11 cellular contexts compared by ENCODE assay signal in genomic region chr2:238728322-238729260, GRCh38.
DNase-seq lines count a peak whose midpoint lies in the region; ATAC-seq, FAIRE-seq and TF ChIP-seq lines count a peak whose summit lies in the region.
"Had no signal": no experiment of that assay in that cellular context is flagged by ENCODE, and none has a peak within 500 bp of the region (broad histone marks: within the 10 kb centered on the region; RNA-seq: fewer than 3 reads in every experiment).

No MANE protein-coding gene starts in this region.

- no peak for ATAC-seq in GM21381 (IDR thresholded peaks at IDR 0.05; ENCODE audit: unreplicated experiment)
- ATAC-seq in HG03439 (IDR thresholded peaks at IDR 0.05; ENCODE audit: unreplicated experiment), result no peak
- ATAC-seq: stimulated activated naive B cell treated with anti-CD40 and anti-IgM and Interleukin-4, amounts not matched to agents 10 μg/mL and 1 μg/mL and 100 μg/mL, for 72 hours had no signal

- H3K27me3 ChIP-seq in GM23248 (replicated peaks; ENCODE audit: insufficient read depth) (no peaks in the 10 kb centered on the region), bronchial epithelial cell (ENCODE audit: control insufficient read depth, insufficient read depth, low read length) (peaks cover 4% of the 10 kb centered on the region), smooth muscle cell (ENCODE audit: low read depth) (peaks cover 12% of the 10 kb centered on the region)

- H3K9ac ChIP-seq in GM23248, result peak overlapping the region; percentile 89
- H3K9ac ChIP-seq in smooth muscle cell (ENCODE audit: low read depth), result no peak overlapping the region

- FAIRE-seq in bronchial epithelial cell (lab: Jason Lieb, UNC), result no peak

- WGBS in GM23248 (ENCODE audit: low coverage in 1 of 2, low lambda C conversion rate in 2 of 2, missing lambda C conversion rate in 2 of 2), 2 experiments, result 0 to 2% methylated on average over 14 of the region's 14 CpGs
- 38% methylated on average over 14 of the region's 14 CpGs for WGBS in smooth muscle cell (ENCODE audit: low lambda C conversion rate)

- H3K4me2 ChIP-seq in GM23248 (ENCODE audit: unreplicated experiment), result peak overlapping the region; percentile 87
- H3K4me2 ChIP-seq in smooth muscle cell, result peak overlapping the region; percentile 76

- H3F3A ChIP-seq in GM23248 (ENCODE audit: insufficient read depth) (peaks cover 58% of the 10 kb centered on the region), smooth muscle cell (ENCODE audit: low read depth) (peaks cover 7% of the 10 kb centered on the region)

- TF ChIP-seq CTCF in bronchial epithelial cell (IDR thresholded peaks at IDR 0.05; ENCODE audit: insufficient read depth, low read length, severe bottlenecking) (no peak), smooth muscle cell (IDR thresholded peaks at IDR 0.05; ENCODE audit: borderline replicate concordance, insufficient read depth, poor library complexity, severe bottlenecking) (no peak)

- H3K27ac ChIP-seq in GM23248 (peak overlapping the region; percentile 100), smooth muscle cell (ENCODE audit: low read depth) (peak overlapping the region; percentile 57)

- H2AFZ ChIP-seq in GM23248 (no peak overlapping the region), smooth muscle cell (ENCODE audit: low read depth) (peak overlapping the region; percentile 22)

- peak; percentile 94 for DNase-seq in GM23248
- peak; percentile 15 for DNase-seq in bronchial epithelial cell (ENCODE audit: low read depth)
- peak; percentile 88 for DNase-seq in islet precursor cell
- no peak for DNase-seq in smooth muscle cell (lab: John Stamatoyannopoulos, UW; ENCODE audit: unreplicated experiment)
- no peak for DNase-seq in NCI-H2107 (lab: John Stamatoyannopoulos, UW)
- DNase-seq in hypothalamus (lab: John Stamatoyannopoulos, UW), result no peak
- DNase-seq: activated naive CD4-positive, alpha-beta T cell treated with Interleukin-2 at 50 U/mL for 16 hours; hippocampal formation; stimulated activated naive B cell treated with anti-CD40 and anti-IgM and Interleukin-4, amounts not matched to agents 10 μg/mL and 1 μg/mL and 100 μg/mL, for 72 hours had no signal

- in situ Hi-C loops in GM23248 (cut with MboI), result loop anchor here (10.0 kb wide), 1 partner anchor 116 kb away; the partner anchor contains the start of gene TWIST2

- no peaks in the 10 kb centered on the region for H4K20me1 ChIP-seq in GM23248 (ENCODE audit: insufficient read depth)
- no peaks in the 10 kb centered on the region for H4K20me1 ChIP-seq in smooth muscle cell (ENCODE audit: low read depth)

- H3K9me3 ChIP-seq in GM23248 (ENCODE audit: low read depth) (no peaks in the 10 kb centered on the region), smooth muscle cell (replicated peaks; ENCODE audit: low read depth) (no peaks in the 10 kb centered on the region)

- H3K36me3 ChIP-seq in GM23248 (ENCODE audit: low read depth), result no peaks in the 10 kb centered on the region
- H3K36me3 ChIP-seq in bronchial epithelial cell (ENCODE audit: control insufficient read depth, insufficient read depth, low read length), result no peaks in the 10 kb centered on the region
- no peaks in the 10 kb centered on the region for H3K36me3 ChIP-seq in smooth muscle cell (ENCODE audit: low read depth)

- H3K4me3 ChIP-seq in GM23248, result peak overlapping the region; percentile 53
- H3K4me3 ChIP-seq in bronchial epithelial cell (ENCODE audit: low read depth, low read length), result no peak overlapping the region
- H3K4me3 ChIP-seq in smooth muscle cell, result no peak overlapping the region

- H3K4me1 ChIP-seq in GM23248 (ENCODE audit: insufficient read depth) (peaks cover 50% of the 10 kb centered on the region), smooth muscle cell (ENCODE audit: low read depth) (peaks cover 4% of the 10 kb centered on the region)

- H3K9me2 ChIP-seq in GM23248 (ENCODE audit: insufficient read depth), result no peaks in the 10 kb centered on the region

- H3K79me2 ChIP-seq in GM23248 (ENCODE audit: insufficient read depth) (no peaks in the 10 kb centered on the region), smooth muscle cell (ENCODE audit: low read depth) (no peaks in the 10 kb centered on the region)

Comparison
In these comparisons a context has a peak if more than half of its experiments do, and no peak if none do; other contexts are left out.
1. DNase-seq: peak in GM23248 (single experiment), bronchial epithelial cell (single experiment) and islet precursor cell (single experiment); none in smooth muscle cell (single experiment), NCI-H2107 (single experiment) and hypothalamus (0 of 51).